ENCODE assay signal across 23 cellular contexts in the genomic region with DNA sequence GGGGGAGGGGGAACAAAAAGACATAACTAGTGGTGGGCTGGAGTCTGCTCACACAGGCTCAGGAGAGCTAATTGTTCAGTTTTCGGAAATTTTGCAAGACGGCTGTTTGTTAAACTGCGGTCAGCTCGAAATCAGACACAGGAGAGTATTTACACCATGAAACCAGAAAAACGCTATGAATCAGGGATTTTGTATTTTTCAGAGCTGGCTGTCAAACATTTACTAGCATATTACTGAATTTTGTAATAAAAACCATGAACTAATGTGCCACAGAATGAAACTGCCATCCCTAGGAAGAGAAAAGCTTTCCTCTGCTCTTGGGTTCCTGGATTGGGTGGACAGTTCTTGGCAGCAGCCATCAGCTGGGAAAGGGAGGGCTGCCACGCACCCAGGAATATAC. TPM values are rescaled to one million over a fixed set of nuclear protein-coding genes. Genes with fewer than 3 reads are reported as not detected.
"Had no signal": no experiment of that assay in that cellular context is flagged by ENCODE, and none has a peak within 500 bp of the region (broad histone marks: within the 10 kb centered on the region; RNA-seq: fewer than 3 reads in every experiment).

No MANE protein-coding gene starts in this region.

- H3K9me3 ChIP-seq: MG63, SJSA1 had no signal

- H3K4me3 ChIP-seq: MG63, SJSA1, SK-N-MC had no signal

- ATAC-seq: HepG2 had no signal

- H3K4me1 ChIP-seq: SJSA1 had no signal

- DNase-seq: IMR-90, Karpas-422, KG1, MG63, NCI-H1092 treated with DMSO at 0.1 percent for 48 hours, NCI-H1417, NCI-H1436 treated with DMSO at 0.1 percent for 48 hours, NCI-H1694, NCI-H187 treated with DMSO at 0.1 percent for 48 hours, NCI-H2029 treated with DMSO at 0.1 percent for 48 hours, NCI-H2171 treated with DMSO at 0.1 percent for 48 hours, NCI-H345, NCI-H446 treated with DMSO at 0.1 percent for 48 hours, NCI-H510A treated with DMSO at 0.1 percent for 48 hours, NCI-H748 treated with DMSO at 0.1 percent for 48 hours, Right ventricle myocardium superior, RPMI8226, SIG-M5 had no signal

- H3K36me3 ChIP-seq: MG63, SJSA1 had no signal

- H3K27me3 ChIP-seq: MG63, SJSA1 had no signal

- H3K27ac ChIP-seq: SJSA1, SK-N-MC had no signal

RNA-seq across cellular contexts. Expression of gene TRPM3, which starts 45.3 kb away (rescaled TPM):
- total RNA-seq: HepG2; HT1080; IMR-90; T-helper 1 cell treated with Interleukin-12 subunit alpha and Interleukin-12 subunit beta and Interleukin-4 antibody, amounts not matched to agents 30 ng/mL and 1 ng/mL, for 36 hours had no signal
- polyA plus RNA-seq: HepG2, IMR-90 had no signal
